Comparison of ENCODE assay signal across 16 cellular contexts in the genomic region with DNA sequence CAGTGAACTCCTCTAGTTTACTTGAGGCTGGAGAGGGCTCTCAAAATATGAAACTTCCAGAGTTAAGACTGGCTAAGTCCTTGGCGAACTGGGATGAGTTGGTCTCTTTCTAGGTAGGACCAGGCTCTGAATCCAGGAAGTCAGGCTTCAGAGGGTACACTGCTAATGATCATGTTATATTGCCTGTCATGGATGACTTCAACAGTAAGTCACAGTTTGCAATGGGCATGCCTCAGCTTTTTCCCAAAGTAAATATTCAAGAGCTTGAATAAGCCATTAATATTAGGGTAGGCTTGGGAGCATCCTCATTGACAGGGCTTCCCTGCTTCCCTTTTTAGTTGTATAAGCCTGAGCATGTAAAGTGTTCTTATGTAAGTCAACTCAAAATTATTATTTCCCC.
"Had no signal": no experiment of that assay in that cellular context is flagged by ENCODE, and none has a peak within 500 bp of the region (broad histone marks: within the 10 kb centered on the region; RNA-seq: fewer than 3 reads in every experiment).

No MANE protein-coding gene starts in this region.

- H3K36me3 ChIP-seq: breast epithelium, gastroesophageal sphincter, neural progenitor cell, pancreas, stomach, thoracic aorta had no signal

- H3K9me3 Mint-ChIP-seq: activated CD4-positive, alpha-beta memory T cell treated with anti-CD3 and anti-CD28 coated beads for 36 hours; neural progenitor cell had no signal

- H3K27ac Mint-ChIP-seq: activated CD4-positive, alpha-beta memory T cell treated with anti-CD3 and anti-CD28 coated beads for 36 hours; activated naive CD8-positive, alpha-beta T cell; neural progenitor cell had no signal

- H3K9ac ChIP-seq: neural progenitor cell had no signal

- H3K9me3 ChIP-seq: breast epithelium, gastroesophageal sphincter, pancreas, stomach, thoracic aorta had no signal

- H3K27me3 Mint-ChIP-seq: activated CD4-positive, alpha-beta memory T cell treated with anti-CD3 and anti-CD28 coated beads for 36 hours; activated naive CD8-positive, alpha-beta T cell had no signal

- DNase-seq: activated CD4-positive, alpha-beta memory T cell treated with anti-CD3 and anti-CD28 coated beads for 36 hours; activated CD4-positive, alpha-beta T cell treated with anti-CD3 and anti-CD28 coated beads for 1 hour; activated gamma-delta T cell; activated T-cell treated with anti-CD3 and anti-CD28 coated beads, Interleukin-2, amount 50 U/mL, for 48 hours; kidney; midbrain; pancreas; retina; stimulated activated CD4-positive, alpha-beta T cell treated with anti-CD3 and anti-CD28 coated beads, Interleukin-15, amount 100 ng/mL, for 24 hours; stimulated activated CD4-positive, alpha-beta T cell treated with anti-CD3 and anti-CD28 coated beads, Interleukin-4, amount 100 ng/mL, for 4 hours; stomach had no signal

- H3K36me3 Mint-ChIP-seq: activated CD4-positive, alpha-beta memory T cell treated with anti-CD3 and anti-CD28 coated beads for 36 hours; activated naive CD8-positive, alpha-beta T cell; neural progenitor cell had no signal

- H3K4me3 ChIP-seq: breast epithelium, gastroesophageal sphincter, neural progenitor cell, pancreas, stomach, thoracic aorta had no signal

- H3K4me1 ChIP-seq: breast epithelium, gastroesophageal sphincter, neural progenitor cell, pancreas, stomach had no signal

- H3K27me3 ChIP-seq: breast epithelium, gastroesophageal sphincter, neural progenitor cell, pancreas, stomach had no signal

- H3K27ac ChIP-seq: breast epithelium, gastroesophageal sphincter, neural progenitor cell, pancreas, stomach, thoracic aorta had no signal

- H3K4me3 Mint-ChIP-seq: activated CD4-positive, alpha-beta memory T cell treated with anti-CD3 and anti-CD28 coated beads for 36 hours; activated naive CD8-positive, alpha-beta T cell; neural progenitor cell had no signal
